Comparison of ENCODE assay signal across 8 cellular contexts in genomic region chr21:32612075-32612998, GRCh38. TPM values are rescaled to one million over a fixed set of nuclear protein-coding genes. Genes with fewer than 3 reads are reported as not detected.
DNase-seq lines count a peak whose midpoint lies in the region; ATAC-seq, FAIRE-seq and TF ChIP-seq lines count a peak whose summit lies in the region.

TSS of gene CFAP298 (minus strand) at chr21:32612377. CDS start at chr21:32612243, 134 bp downstream.

- peaks cover 16% of the 10 kb centered on the region for H3K4me1 Mint-ChIP-seq in T-helper 17 cell

- peaks cover 6% of the 10 kb centered on the region for H3K27me3 Mint-ChIP-seq in T-helper 17 cell

- in situ Hi-C loops in GM13977 (cut with MboI; ENCODE audit: low pct_unique_long_range_greater_than_20kb, low sequenced_read_pairs, unreplicated experiment), result no loop called here

- H3K27ac ChIP-seq in angular gyrus (ENCODE audit: low read depth, low read length) (peak within 1 kb of the TSS; percentile 82), psoas muscle (peak within 1 kb of the TSS; percentile 73)

- H3K9me3 ChIP-seq in T-helper 17 cell (ENCODE audit: control insufficient read depth, low read length, poor library complexity, severe bottlenecking) (no peaks in the 10 kb centered on the region), psoas muscle (no peaks in the 10 kb centered on the region)

- TF ChIP-seq CTCF in GM13977 (IDR thresholded peaks at IDR 0.05; ENCODE audit: extremely low read depth, insufficient read depth, missing control alignments) (no peak), psoas muscle (IDR thresholded peaks at IDR 0.05) (no peak)

- peaks cover 0 to 28% of the 10 kb centered on the region in 2 donors for H3K36me3 ChIP-seq in psoas muscle (ENCODE audit: insufficient read depth in 1 of 2, low read depth in 1 of 2)

- peak within 1 kb of the TSS; percentile 98 for H3K27ac Mint-ChIP-seq in T-helper 17 cell

- peaks cover 4% of the 10 kb centered on the region for H3K36me3 Mint-ChIP-seq in T-helper 17 cell (ENCODE audit: low read depth)

- DNase-seq in GM13977 (ENCODE audit: low spot score) (peak; percentile 88), NCI-H1694 treated with DMSO at 0.1 percent for 48 hours (lab: John Stamatoyannopoulos, UW) (peak; percentile 93), T-helper 17 cell (peak; percentile 76 to 86 (median 82)), left ventricle myocardium superior (peak; percentile 86), psoas muscle (peak; percentile 87 to 94), urothelium cell line (ENCODE audit: low spot score) (peak; percentile 89)

- peak within 1 kb of the TSS; percentile 97 for H3K4me3 Mint-ChIP-seq in T-helper 17 cell

- intact Hi-C loops in left ventricle myocardium superior (cut with micrococcal nuclease), result no loop called here
- intact Hi-C loops in psoas muscle (cut with DNase I), result loop anchor here in 1 of 2 donors (5.0 kb wide), 1 partner anchor 880 kb away; the partner anchor contains the start of gene SCAF4

- 0 to 1% (median 0%) methylated on average over 79 to 81 of the region's 81 CpGs for WGBS in psoas muscle, 3 donors

- no peaks in the 10 kb centered on the region for H3K27me3 ChIP-seq in psoas muscle (ENCODE audit: insufficient read depth in 3 of 3, low read length in 2 of 3)

- peak; percentile 58 for FAIRE-seq in urothelium cell line (lab: Jason Lieb, UNC)

- ATAC-seq in HG02870 (IDR thresholded peaks at IDR 0.05; ENCODE audit: unreplicated experiment), result peak; percentile 93
- ATAC-seq in T-helper 17 cell, result peak; percentile 96
- peak; percentile 94 for ATAC-seq in left ventricle myocardium superior
- peak; percentile 92 to 97 (median 94) for ATAC-seq in psoas muscle

- H3K4me3 ChIP-seq in psoas muscle, result peak within 1 kb of the TSS; percentile 79

- H3K4me1 ChIP-seq in psoas muscle, result peaks cover 4% of the 10 kb centered on the region

RNA-seq across cellular contexts. Expression of gene CFAP298, which starts in this region (rescaled TPM):
- total RNA-seq in T-helper 17 cell (10 to 100 TPM; 20.3 to 22.5 TPM), left ventricle myocardium superior (22.6 TPM), psoas muscle (10 to 100 TPM; 24.6 to 31.6 (median 26.0) TPM)
- polyA plus RNA-seq in psoas muscle, result 10 to 100 TPM; 35.9 to 64.8 (median 45.6) TPM

Comparison
In these comparisons a context has a peak if more than half of its experiments do, and no peak if none do; other contexts are left out.
1. Peak in every context shown above with its lines: DNase-seq, ATAC-seq, H3K4me3 ChIP-seq and H3K27ac ChIP-seq.